ENCODE assay signal across 13 cellular contexts in genomic region chr2:9318461-9319337, GRCh38.
DNase-seq lines count a peak whose midpoint lies in the region; ATAC-seq and TF ChIP-seq lines count a peak whose summit lies in the region.
"Had no signal": no experiment of that assay in that cellular context is flagged by ENCODE, and none has a peak within 500 bp of the region (broad histone marks: within the 10 kb centered on the region; RNA-seq: fewer than 3 reads in every experiment).

No MANE protein-coding gene starts in this region.

- H3K27me3 ChIP-seq in IMR-90 (ENCODE audit: control insufficient read depth, insufficient read depth, low read length): no peaks in the 10 kb centered on the region

- no peak overlapping the region for H2BK120ac ChIP-seq in IMR-90 (ENCODE audit: low read depth, low read length)

- no peak overlapping the region for H3K23ac ChIP-seq in IMR-90 (ENCODE audit: low read depth, low read length)

- no TSS peak for BruUV-seq in IMR-90 (replicated peaks; lab: Mats Ljungman, UMichigan)

- TF ChIP-seq POLR2A in IMR-90 (IDR thresholded peaks at IDR 0.05; ENCODE audit: low read depth, low read length): no peak

- H2AK9ac ChIP-seq in IMR-90 (replicated peaks; ENCODE audit: low read depth, low read length, poor library complexity): no peak overlapping the region

- H4K8ac ChIP-seq in IMR-90 (ENCODE audit: low read depth in 2 of 2, low read length in 2 of 2): peak overlapping the region in 1 of 2 experiments; percentile 0; a peak in 1 of 4 replicates

- no peaks in the 10 kb centered on the region for H3K9me3 ChIP-seq in IMR-90 (ENCODE audit: control insufficient read depth, insufficient read depth, low read length)

- no peak overlapping the region for H4K91ac ChIP-seq in IMR-90 (ENCODE audit: insufficient read depth, low read depth, low read length)

- 85% methylated on average over 21 of the region's 29 CpGs; no CpG with 5 or more reads in 1 of the 2 experiments for WGBS in IMR-90 (ENCODE audit: extremely low coverage in 2 of 2, insufficient read length in 1 of 2), 2 experiments

- CTCF ChIA-PET in IMR-90 (lab: Yijun Ruan, JAX): no interaction called here

- dilution Hi-C loops in IMR-90 (cut with HindIII; ENCODE audit: low sequenced_read_pairs, unreplicated experiment): no loop called here

- H3K4ac ChIP-seq in IMR-90 (ENCODE audit: low read depth, low read length): no peak overlapping the region

- ATAC-seq in IMR-90 (ENCODE audit: low read depth) (no peak), left ventricle myocardium superior (peak; percentile 84), sciatic nerve (peak; percentile 64), HG02759 (IDR thresholded peaks at IDR 0.05; ENCODE audit: unreplicated experiment) (no peak)

- H2BK15ac ChIP-seq in IMR-90 (ENCODE audit: low read depth, low read length): no peak overlapping the region

- no peak for TF ChIP-seq CTCF in IMR-90 (conservative IDR thresholded peaks at IDR 0.05; ENCODE audit: low read depth, low read length)

- no peak overlapping the region for H3K18ac ChIP-seq in IMR-90 (ENCODE audit: low read depth, low read length)

- H4K5ac ChIP-seq in IMR-90 (ENCODE audit: low read depth, low read length): no peak overlapping the region

- H3K14ac ChIP-seq in IMR-90 (replicated peaks; ENCODE audit: low read depth, low read length): no peak overlapping the region

- H3K4me2 ChIP-seq in IMR-90 (ENCODE audit: low read depth, low read length): no peak overlapping the region
- H3K4me2 ChIP-seq: smooth muscle cell had no signal

- intact Hi-C loops in IMR-90 (cut with micrococcal nuclease) (no loop called here), left ventricle myocardium superior (cut with micrococcal nuclease) (no loop called here), sciatic nerve (cut with DNase I) (no loop called here)

- DNase-seq in IMR-90: no peak
- DNase-seq in astrocyte of the hippocampus (ENCODE audit: low read depth, low spot score): peak; percentile 48
- DNase-seq in left ventricle myocardium superior: peak; percentile 64
- DNase-seq in sciatic nerve (ENCODE audit: low spot score): peak; percentile 79
- no peak for DNase-seq in GDM1 (lab: John Stamatoyannopoulos, UW)
- no peak for DNase-seq in T-helper 1 cell
- no peak for DNase-seq in cerebellar cortex (ENCODE audit: low spot score)
- DNase-seq: activated gamma-delta T cell treated with Interleukin-2 at 50 U/mL for 16 hours; CD4-positive, alpha-beta memory T cell; glutamatergic neuron; NK-92 treated with Interleukin-12 subunit alpha and Interleukin-12 subunit beta, amount 100 ng/mL, for 24 hours had no signal

- no peak overlapping the region for H3K27ac ChIP-seq in IMR-90 (ENCODE audit: insufficient read depth, low read length)

- H3K4me3 ChIP-seq in IMR-90 (ENCODE audit: insufficient read depth, low read depth, low read length): no peak overlapping the region
- H3K4me3 ChIP-seq: smooth muscle cell had no signal

- peaks cover 11% of the 10 kb centered on the region for H3K36me3 ChIP-seq in IMR-90 (ENCODE audit: control insufficient read depth, insufficient read depth, low read length)

- H2AFZ ChIP-seq in IMR-90 (replicated peaks; ENCODE audit: low read length, poor library complexity): no peak overlapping the region

- H3K79me1 ChIP-seq in IMR-90 (ENCODE audit: low read depth in 1 of 2, low read length in 2 of 2): peaks cover 46 to 89% of the 10 kb centered on the region in 2 experiments

- no peak overlapping the region for H2BK5ac ChIP-seq in IMR-90 (ENCODE audit: low read depth, low read length, poor library complexity, severe bottlenecking)

- H3K4me1 ChIP-seq in IMR-90 (ENCODE audit: control insufficient read depth, insufficient read depth, low read length): peaks cover 2% of the 10 kb centered on the region

- POLR2A ChIA-PET in IMR-90 (lab: Charles Lee; ENCODE audit: unreplicated experiment): no interaction called here

- H3K9me1 ChIP-seq in IMR-90 (ENCODE audit: insufficient read depth, low read length): peaks cover 34% of the 10 kb centered on the region

- H4K20me1 ChIP-seq in IMR-90 (ENCODE audit: insufficient read depth, low read length): peaks cover 18% of the 10 kb centered on the region

- no peak overlapping the region for H2BK20ac ChIP-seq in IMR-90 (ENCODE audit: low read depth, low read length)

- H3K9ac ChIP-seq in IMR-90 (ENCODE audit: low read depth, low read length): no peak overlapping the region

- H2AK5ac ChIP-seq in IMR-90 (ENCODE audit: low read depth, low read length): 0 out of 2 replicates have a peak overlapping the region, but pooled peaks have one; percentile 12

- no peak overlapping the region for H3K56ac ChIP-seq in IMR-90 (ENCODE audit: extremely low read depth, insufficient read depth, low read length)

- in situ Hi-C loops in IMR-90 (cut with MboI; ENCODE audit: low sequenced_read_pairs): no loop called here

- no peak for TF ChIP-seq RAD21 in IMR-90 (IDR thresholded peaks at IDR 0.05; ENCODE audit: low read length)

TF ChIP-seq in IMR-90, 13 proteins besides CTCF, POLR2A, EP300 and RAD21:
- TF ChIP-seq USF2 (IDR thresholded peaks at IDR 0.05; ENCODE audit: low read depth, low read length) (no peak), SMC3 (IDR thresholded peaks at IDR 0.05; ENCODE audit: low read depth, low read length) (no peak), MXI1 (IDR thresholded peaks at IDR 0.05; ENCODE audit: borderline replicate concordance, low read depth, low read length) (no peak)

Comparison
In these comparisons a context has a peak if more than half of its experiments do, and no peak if none do; other contexts are left out.
1. ATAC-seq: peak in left ventricle myocardium superior (single experiment) and sciatic nerve (single experiment); none in IMR-90 (single experiment) and HG02759 (single experiment).
2. DNase-seq: peak in astrocyte of the hippocampus (single experiment), left ventricle myocardium superior (single experiment) and sciatic nerve (single experiment); none in IMR-90 (single experiment), GDM1 (single experiment), T-helper 1 cell (0 of 5) and cerebellar cortex (single experiment).